ENCODE assay signal across 1 cellular context in genomic region chr16:89602952-89603590, GRCh38.
A peak's percentile ranks its signal among the peaks of the same experiment; 100 is the strongest.
TF ChIP-seq lines count a peak whose summit lies in the region.

No MANE protein-coding gene starts in this region.

TF ChIP-seq in K562, 482 proteins besides CTCF, POLR2A, EP300 and RAD21:
- peak in 1 of 2 experiments; percentile 56; a peak in 1 of 4 replicates for TF ChIP-seq KDM1A (IDR thresholded peaks at IDR 0.05)
- TF ChIP-seq ZNF263 (CRISPR knock-in tag; IDR thresholded peaks at IDR 0.05; ENCODE audit: borderline replicate concordance) = peak; percentile 82
- no peak for TF ChIP-seq TCF15 (CRISPR knock-in tag; IDR thresholded peaks at IDR 0.05)
